ENCODE assay signal across 8 cellular contexts in the genomic region with DNA sequence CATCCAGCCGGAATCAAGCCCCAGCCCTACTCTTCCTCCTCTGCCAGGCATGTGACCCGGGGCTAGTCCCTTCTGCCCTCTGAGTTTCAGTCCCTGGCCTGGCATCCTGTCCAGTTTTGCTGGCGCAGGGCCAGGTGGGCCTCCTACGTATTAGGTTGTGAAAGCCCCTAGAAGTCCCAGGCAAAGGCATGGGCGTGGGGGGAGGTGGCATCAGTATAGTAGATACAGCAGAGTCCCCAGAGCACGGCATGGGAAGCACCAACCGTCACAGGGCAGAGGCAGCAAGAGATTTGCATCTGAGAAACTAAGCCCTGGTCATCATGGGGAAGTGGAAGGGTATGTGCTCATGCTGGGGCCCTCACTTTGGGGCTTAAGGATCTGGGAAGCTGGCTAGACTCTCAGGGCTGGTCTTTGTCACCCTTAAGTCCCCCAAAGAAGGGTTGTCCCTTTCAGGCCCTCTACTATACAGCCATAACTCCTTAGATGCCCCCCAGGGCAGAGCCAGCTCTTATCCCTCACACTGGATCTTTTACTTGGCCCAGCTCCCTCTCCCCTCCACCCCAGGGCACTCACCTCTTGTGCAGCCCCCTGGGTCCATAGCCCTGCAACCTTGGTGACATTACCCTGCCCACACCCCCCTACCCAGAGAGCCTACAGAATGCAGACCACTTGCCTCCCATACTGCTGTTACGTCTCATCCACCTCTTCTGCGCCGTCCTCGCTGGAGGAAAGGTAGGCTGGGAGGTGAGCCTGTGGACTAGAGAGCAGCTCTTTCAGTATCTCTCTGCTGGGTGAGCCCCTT. TPM values are rescaled to one million over a fixed set of nuclear protein-coding genes. Genes with fewer than 3 reads are reported as not detected.
DNase-seq lines count a peak whose midpoint lies in the region; ATAC-seq and TF ChIP-seq lines count a peak whose summit lies in the region.

No MANE protein-coding gene starts in this region.

- ATAC-seq in DND-41 (ENCODE audit: insufficient read depth, low read depth) (no peak), HG03565 (IDR thresholded peaks at IDR 0.05; ENCODE audit: unreplicated experiment) (no peak), GM18520 (IDR thresholded peaks at IDR 0.05; ENCODE audit: unreplicated experiment) (no peak)

- no peak overlapping the region for H3K4me3 ChIP-seq in DND-41 (ENCODE audit: low read depth in 1 of 2, low read length in 2 of 2)
- H3K4me3 ChIP-seq in OCI-LY3 (ENCODE audit: low read length) = peak overlapping the region; percentile 31

- H3K4me2 ChIP-seq in DND-41 (ENCODE audit: insufficient read depth, low read length) (no peak overlapping the region), OCI-LY3 (ENCODE audit: low read length) (peak overlapping the region; percentile 60)

- H3K9ac ChIP-seq in DND-41 (ENCODE audit: low read depth, low read length) (no peak overlapping the region), OCI-LY3 (ENCODE audit: low read length) (peak overlapping the region; percentile 59; the same call in 1 of the 2 replicates)

- H4K20me1 ChIP-seq in DND-41 (ENCODE audit: insufficient read depth, low read length) (0 out of 2 replicates have a peak, but pooled peaks cover 4% of the 10 kb centered on the region), OCI-LY3 (ENCODE audit: insufficient read depth, low read length) (no peaks in the 10 kb centered on the region)

- peak; percentile 46 for TF ChIP-seq POLR2A in GM19193 (IDR thresholded peaks at IDR 0.05; ENCODE audit: extremely low read depth, insufficient read depth, insufficient read length)

- H3K27ac ChIP-seq in DND-41 (ENCODE audit: low read length) (peak overlapping the region; percentile 35), OCI-LY3 (ENCODE audit: low read length) (peak overlapping the region; percentile 75)

- no peaks in the 10 kb centered on the region for H3K9me3 ChIP-seq in DND-41 (ENCODE audit: insufficient read depth, low read length, severe bottlenecking)
- no peaks in the 10 kb centered on the region for H3K9me3 ChIP-seq in OCI-LY3 (ENCODE audit: insufficient read depth, low read length)

- H3K79me2 ChIP-seq in DND-41 (ENCODE audit: insufficient read depth, low read length) = peaks cover 25% of the 10 kb centered on the region
- H3K79me2 ChIP-seq in OCI-LY3 (ENCODE audit: low read length) = peaks cover 21% of the 10 kb centered on the region

- H3K36me3 ChIP-seq in DND-41 (ENCODE audit: insufficient read depth, low read length) = peaks cover 77% of the 10 kb centered on the region
- H3K36me3 ChIP-seq in OCI-LY3 (replicated peaks; ENCODE audit: low read depth, low read length) = peaks cover 30% of the 10 kb centered on the region

- DNase-seq in DND-41 (no peak), mucosa of gallbladder (ENCODE audit: low spot score) (peak; percentile 37), kidney glomerular epithelial cell (lab: John Stamatoyannopoulos, UW) (no peak), NCI-H2029 treated with DMSO at 0.1 percent for 48 hours (lab: John Stamatoyannopoulos, UW) (no peak)

- H3K4me1 ChIP-seq in DND-41 (ENCODE audit: insufficient read depth, low read length) (peaks cover 35% of the 10 kb centered on the region), OCI-LY3 (ENCODE audit: low read length) (peaks cover 51% of the 10 kb centered on the region)

- H2AFZ ChIP-seq in DND-41 (ENCODE audit: low read depth, low read length) = no peak overlapping the region
- no peak overlapping the region for H2AFZ ChIP-seq in OCI-LY3 (ENCODE audit: low read depth, low read length)

- no peaks in the 10 kb centered on the region for H3K27me3 ChIP-seq in DND-41 (ENCODE audit: insufficient read depth, low read length, poor library complexity)
- no peaks in the 10 kb centered on the region for H3K27me3 ChIP-seq in OCI-LY3 (ENCODE audit: low read depth, low read length)

- TF ChIP-seq CTCF in DND-41 (IDR thresholded peaks at IDR 0.05; ENCODE audit: borderline replicate concordance, extremely low read depth, low read length, poor library complexity, severe bottlenecking) (no peak), OCI-LY3 (IDR thresholded peaks at IDR 0.05; ENCODE audit: low read depth, low read length) (no peak)

RNA-seq across cellular contexts. Expression of gene NBEAL2, which starts 11.3 kb away (rescaled TPM):
- total RNA-seq in mucosa of gallbladder = 150 TPM

RNA-seq across cellular contexts. Expression of gene CCDC12, which starts 14.2 kb away (rescaled TPM):
- 50.0 TPM for total RNA-seq in mucosa of gallbladder
